27 cellular contexts compared by ENCODE assay signal in genomic region chr17:65774787-65775186, GRCh38.
A peak's percentile ranks its signal among the peaks of the same experiment; 100 is the strongest.
DNase-seq lines count a peak whose midpoint lies in the region; ATAC-seq and TF ChIP-seq lines count a peak whose summit lies in the region.
"Had no signal": no experiment of that assay in that cellular context is flagged by ENCODE, and none has a peak within 500 bp of the region (broad histone marks: within the 10 kb centered on the region; RNA-seq: fewer than 3 reads in every experiment).

No MANE protein-coding gene starts in this region.

- POLR2A ChIA-PET in activated CD4-positive, alpha-beta T cell treated with anti-CD3 and anti-CD28 coated beads for 36 hours (lab: Charles Lee) = no interaction called here

- H3K27ac ChIP-seq in HUES64 (ENCODE audit: low read depth, low read length) (no peak overlapping the region), neural progenitor cell (no peak overlapping the region), prostate gland (no peak overlapping the region)
- H3K27ac ChIP-seq: gastroesophageal sphincter, HL-60, pancreas, SK-N-MC had no signal

- no peaks in the 10 kb centered on the region for H3F3A ChIP-seq in neural progenitor cell (ENCODE audit: low read depth)

- H3K4me3 ChIP-seq in HUES64 (ENCODE audit: low read length) (no peak overlapping the region), neural progenitor cell (no peak overlapping the region), prostate gland (no peak overlapping the region)
- H3K4me3 ChIP-seq: gastroesophageal sphincter, pancreas, SK-N-MC had no signal

- intact Hi-C loops in activated CD4-positive, alpha-beta T cell treated with anti-CD3 and anti-CD28 coated beads for 36 hours (cut with DNase I, micrococcal nuclease) = no loop called here
- intact Hi-C loops in dendritic cell treated with granulocyte-macrophage colony-stimulating factor and Interleukin-4, amounts not matched to agents 40 ng/mL and 50 ng/mL, for 4 days (cut with micrococcal nuclease) = no loop called here
- intact Hi-C loops in prostate gland (cut with DNase I) = no loop called here

- H3K79me2 ChIP-seq in neural progenitor cell (ENCODE audit: low read depth) = no peaks in the 10 kb centered on the region

- H3K27me3 Mint-ChIP-seq in activated CD4-positive, alpha-beta T cell treated with anti-CD3 and anti-CD28 coated beads for 36 hours = no peaks in the 10 kb centered on the region
- peaks cover 1% of the 10 kb centered on the region for H3K27me3 Mint-ChIP-seq in dendritic cell treated with granulocyte-macrophage colony-stimulating factor and Interleukin-4, amounts not matched to agents 40 ng/mL and 50 ng/mL, for 4 days
- no peaks in the 10 kb centered on the region for H3K27me3 Mint-ChIP-seq in neural progenitor cell (ENCODE audit: insufficient read depth, low read depth)
- H3K27me3 Mint-ChIP-seq: activated B cell treated with CpG ODN at 0.5 μM for 24 hours; activated CD4-positive, alpha-beta memory T cell treated with anti-CD3 and anti-CD28 coated beads for 36 hours; B cell had no signal

- ATAC-seq in activated CD4-positive, alpha-beta T cell treated with anti-CD3 and anti-CD28 coated beads for 36 hours = no peak
- no peak for ATAC-seq in GM21360 (IDR thresholded peaks at IDR 0.05; ENCODE audit: unreplicated experiment)
- no peak for ATAC-seq in HG02642 (IDR thresholded peaks at IDR 0.05; ENCODE audit: poor library complexity, unreplicated experiment)
- ATAC-seq: gastroesophageal sphincter; naive thymus-derived CD4-positive, alpha-beta T cell; pancreas had no signal

- H3K4me1 Mint-ChIP-seq in activated CD4-positive, alpha-beta T cell treated with anti-CD3 and anti-CD28 coated beads for 36 hours = peaks cover 12% of the 10 kb centered on the region
- H3K4me1 Mint-ChIP-seq in dendritic cell treated with granulocyte-macrophage colony-stimulating factor and Interleukin-4, amounts not matched to agents 40 ng/mL and 50 ng/mL, for 4 days (ENCODE audit: low read depth) = peaks cover 12% of the 10 kb centered on the region
- peaks cover 23% of the 10 kb centered on the region for H3K4me1 Mint-ChIP-seq in neural progenitor cell
- H3K4me1 Mint-ChIP-seq: activated B cell treated with CpG ODN at 0.5 μM for 24 hours, B cell had no signal

- H3K36me3 ChIP-seq in HUES64 (ENCODE audit: insufficient read depth, low read length) (no peaks in the 10 kb centered on the region), neural progenitor cell (no peaks in the 10 kb centered on the region), prostate gland (no peaks in the 10 kb centered on the region)
- H3K36me3 ChIP-seq: gastroesophageal sphincter, pancreas had no signal

- no peaks in the 10 kb centered on the region for H4K20me1 ChIP-seq in neural progenitor cell (ENCODE audit: low read depth)

- H3K9me3 ChIP-seq in HUES64 (ENCODE audit: insufficient read depth, low read depth, low read length) (no peaks in the 10 kb centered on the region), neural progenitor cell (ENCODE audit: low read depth) (no peaks in the 10 kb centered on the region), prostate gland (no peaks in the 10 kb centered on the region)
- H3K9me3 ChIP-seq: gastroesophageal sphincter, pancreas had no signal

- no peak overlapping the region for H3K4me2 ChIP-seq in neural progenitor cell

- 84% methylated on average over 6 of the region's 6 CpGs for WGBS in HUES64
- 72% methylated on average over 6 of the region's 6 CpGs for WGBS in prostate gland

- no peaks in the 10 kb centered on the region for H3K27me3 ChIP-seq in HUES64 (ENCODE audit: insufficient read depth, low read length)
- H3K27me3 ChIP-seq in neural progenitor cell = no peaks in the 10 kb centered on the region
- no peaks in the 10 kb centered on the region for H3K27me3 ChIP-seq in prostate gland (replicated peaks; ENCODE audit: insufficient read depth)
- H3K27me3 ChIP-seq: gastroesophageal sphincter, pancreas had no signal

- no peaks in the 10 kb centered on the region for H3K4me1 ChIP-seq in HUES64 (ENCODE audit: insufficient read depth, low read length)
- H3K4me1 ChIP-seq in neural progenitor cell = no peaks in the 10 kb centered on the region
- no peaks in the 10 kb centered on the region for H3K4me1 ChIP-seq in prostate gland (replicated peaks)
- H3K4me1 ChIP-seq: gastroesophageal sphincter, pancreas had no signal

- no peak for TF ChIP-seq POLR2A in prostate gland (IDR thresholded peaks at IDR 0.05)

- DNase-seq in activated CD4-positive, alpha-beta T cell treated with anti-CD3 and anti-CD28 coated beads for 36 hours = no peak
- no peak for DNase-seq in activated CD4-positive, alpha-beta T cell treated with anti-CD3 and anti-CD28 coated beads for 4 hours
- no peak for DNase-seq in neural progenitor cell (ENCODE audit: low spot score)
- no peak for DNase-seq in prostate gland (ENCODE audit: low spot score)
- DNase-seq: 8988T; activated B cell treated with CpG ODN at 0.5 μM for 24 hours; activated CD4-positive, alpha-beta memory T cell treated with anti-CD3 and anti-CD28 coated beads for 36 hours; anterior cingulate cortex; central memory CD4-positive, alpha-beta T cell; GOT3; IMR-90; mesendoderm; naive thymus-derived CD4-positive, alpha-beta T cell; NCI-H187; NCI-H69; pancreas; right cardiac atrium; trophoblast cell had no signal

- CTCF ChIA-PET in activated CD4-positive, alpha-beta T cell treated with anti-CD3 and anti-CD28 coated beads for 36 hours (lab: Charles Lee) = interaction anchor here (0.6 to 0.7 kb wide), 2 partner anchors 254 to 304 kb away, joined by 3 read pairs; no protein-coding TSS in a partner anchor

- H3K4me3 Mint-ChIP-seq in activated CD4-positive, alpha-beta T cell treated with anti-CD3 and anti-CD28 coated beads for 36 hours = no peak overlapping the region
- H3K4me3 Mint-ChIP-seq in dendritic cell treated with granulocyte-macrophage colony-stimulating factor and Interleukin-4, amounts not matched to agents 40 ng/mL and 50 ng/mL, for 4 days = no peak overlapping the region
- no peak overlapping the region for H3K4me3 Mint-ChIP-seq in neural progenitor cell
- H3K4me3 Mint-ChIP-seq: activated B cell treated with CpG ODN at 0.5 μM for 24 hours; activated CD4-positive, alpha-beta memory T cell treated with anti-CD3 and anti-CD28 coated beads for 36 hours; B cell; T-helper 2 cell treated with Interferon-gamma antibody and Interleukin-4, amounts not matched to agents 5 μg/mL and 100 μg/mL, for 36 hours had no signal

- no peaks in the 10 kb centered on the region for H3K36me3 Mint-ChIP-seq in activated CD4-positive, alpha-beta T cell treated with anti-CD3 and anti-CD28 coated beads for 36 hours (ENCODE audit: low read depth)
- no peaks in the 10 kb centered on the region for H3K36me3 Mint-ChIP-seq in dendritic cell treated with granulocyte-macrophage colony-stimulating factor and Interleukin-4, amounts not matched to agents 40 ng/mL and 50 ng/mL, for 4 days (ENCODE audit: low read depth)
- H3K36me3 Mint-ChIP-seq in neural progenitor cell = peaks cover 10% of the 10 kb centered on the region
- H3K36me3 Mint-ChIP-seq: activated CD4-positive, alpha-beta memory T cell treated with anti-CD3 and anti-CD28 coated beads for 36 hours; naive thymus-derived CD4-positive, alpha-beta T cell had no signal

- H3K9ac ChIP-seq in HUES64 (ENCODE audit: low read depth, low read length) (peak overlapping the region; percentile 30; the same call in 1 of the 2 replicates), neural progenitor cell (no peak overlapping the region)

- no peaks in the 10 kb centered on the region for H3K9me3 Mint-ChIP-seq in activated CD4-positive, alpha-beta T cell treated with anti-CD3 and anti-CD28 coated beads for 36 hours (ENCODE audit: low read depth)
- H3K9me3 Mint-ChIP-seq in dendritic cell treated with granulocyte-macrophage colony-stimulating factor and Interleukin-4, amounts not matched to agents 40 ng/mL and 50 ng/mL, for 4 days = no peaks in the 10 kb centered on the region
- peaks cover 8% of the 10 kb centered on the region for H3K9me3 Mint-ChIP-seq in neural progenitor cell
- H3K9me3 Mint-ChIP-seq: activated B cell treated with CpG ODN at 0.5 μM for 24 hours; activated CD4-positive, alpha-beta memory T cell treated with anti-CD3 and anti-CD28 coated beads for 36 hours; naive thymus-derived CD4-positive, alpha-beta T cell; T-helper 2 cell treated with Interferon-gamma antibody and Interleukin-4, amounts not matched to agents 5 μg/mL and 100 μg/mL, for 36 hours had no signal

- peak overlapping the region; percentile 24 for H3K27ac Mint-ChIP-seq in activated CD4-positive, alpha-beta T cell treated with anti-CD3 and anti-CD28 coated beads for 36 hours
- peak overlapping the region; percentile 38 for H3K27ac Mint-ChIP-seq in dendritic cell treated with granulocyte-macrophage colony-stimulating factor and Interleukin-4, amounts not matched to agents 40 ng/mL and 50 ng/mL, for 4 days
- peak overlapping the region; percentile 79 for H3K27ac Mint-ChIP-seq in neural progenitor cell
- H3K27ac Mint-ChIP-seq: activated B cell treated with CpG ODN at 0.5 μM for 24 hours; activated CD4-positive, alpha-beta memory T cell treated with anti-CD3 and anti-CD28 coated beads for 36 hours; B cell had no signal

- peak overlapping the region; percentile 26 for H2AFZ ChIP-seq in neural progenitor cell (replicated peaks)

- TF ChIP-seq CTCF in neural progenitor cell (IDR thresholded peaks at IDR 0.05) = no peak
- TF ChIP-seq CTCF in prostate gland (IDR thresholded peaks at IDR 0.05) = no peak

Comparison
In these comparisons a context has a peak if more than half of its experiments do, and no peak if none do; other contexts are left out.
1. H3K27ac Mint-ChIP-seq: peak in every context shown above with its lines; median percentile 79 in neural progenitor cell; 38 in dendritic cell treated with granulocyte-macrophage colony-stimulating factor and Interleukin-4, amounts not matched to agents 40 ng/mL and 50 ng/mL, for 4 days; 24 in activated CD4-positive, alpha-beta T cell treated with anti-CD3 and anti-CD28 coated beads for 36 hours.